In the genomic region with DNA sequence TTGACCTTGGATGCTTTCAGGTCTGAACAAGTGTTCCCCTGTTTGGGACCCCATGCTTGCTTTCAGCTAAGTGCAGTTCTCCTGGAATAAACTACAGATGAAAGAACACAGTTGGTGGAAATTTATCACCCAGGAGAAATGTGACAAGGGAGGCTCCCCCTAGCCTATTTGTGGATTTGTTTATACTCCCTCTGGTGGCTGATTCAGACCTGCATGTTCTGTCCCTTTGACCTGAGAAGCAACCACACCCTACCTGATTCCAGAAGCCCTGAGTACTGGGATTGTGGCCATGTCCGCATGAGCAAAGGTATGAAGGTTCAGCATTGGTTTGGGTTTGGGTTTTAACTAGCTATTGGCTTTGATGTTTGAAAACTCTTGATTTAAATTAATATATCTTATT, we compare ENCODE assay signal across 8 cellular contexts.
DNase-seq lines count a peak whose midpoint lies in the region; ATAC-seq, FAIRE-seq and TF ChIP-seq lines count a peak whose summit lies in the region.

No MANE protein-coding gene starts in this region.

- no peaks in the 10 kb centered on the region for H3K27me3 Mint-ChIP-seq in nephron (ENCODE audit: low read depth)

- no peaks in the 10 kb centered on the region for H3K36me3 Mint-ChIP-seq in nephron (ENCODE audit: low read depth)

- peak; percentile 78 for FAIRE-seq in GM18507 (lab: Jason Lieb, UNC)

- TF ChIP-seq CTCF in AG09309 (IDR thresholded peaks at IDR 0.05; ENCODE audit: control insufficient read depth, insufficient read depth, low read depth, low read length, missing control alignments) (peak; percentile 22), nephron (IDR thresholded peaks at IDR 0.05; ENCODE audit: unreplicated experiment in 3 of 3) (peak; percentile 17 to 54 (median 38))

- DNase-seq in AG09309 (ENCODE audit: low read depth): no peak
- peak; percentile 1 for DNase-seq in GM18507 (ENCODE audit: extremely low spot score, insufficient read length, low read depth)
- peak; percentile 16 to 66 for DNase-seq in NCI-H524 (lab: John Stamatoyannopoulos, UW)
- DNase-seq in dermis blood vessel endothelial cell: peak; percentile 26
- DNase-seq in middle frontal gyrus (ENCODE audit: extremely low spot score, low spot score): no peak
- DNase-seq in SKM-1 (lab: John Stamatoyannopoulos, UW; ENCODE audit: unreplicated experiment): no peak

- no peak for ATAC-seq in GM21717 (IDR thresholded peaks at IDR 0.05; ENCODE audit: unreplicated experiment)

- no peaks in the 10 kb centered on the region for H3K4me1 Mint-ChIP-seq in nephron

- no peak overlapping the region for H3K27ac Mint-ChIP-seq in nephron

- H3K4me3 ChIP-seq in AG09309 (ENCODE audit: control insufficient read depth, low read depth, low read length): no peak overlapping the region

- H3K9me3 Mint-ChIP-seq in nephron: peaks cover 8% of the 10 kb centered on the region

- no peak overlapping the region for H3K4me3 Mint-ChIP-seq in nephron

Comparison
In these comparisons a context has a peak if more than half of its experiments do, and no peak if none do; other contexts are left out.
1. DNase-seq: peak in GM18507 (single experiment), NCI-H524 (2 of 2) and dermis blood vessel endothelial cell (single experiment); none in AG09309 (single experiment), middle frontal gyrus (single experiment) and SKM-1 (single experiment).